ENCODE assay signal across 12 cellular contexts in genomic region chr9:121599872-121600585, GRCh38. TPM values are rescaled to one million over a fixed set of nuclear protein-coding genes. Genes with fewer than 3 reads are reported as not detected.
DNase-seq lines count a peak whose midpoint lies in the region; ATAC-seq, FAIRE-seq and TF ChIP-seq lines count a peak whose summit lies in the region.
"Had no signal": no experiment of that assay in that cellular context is flagged by ENCODE, and none has a peak within 500 bp of the region (broad histone marks: within the 10 kb centered on the region; RNA-seq: fewer than 3 reads in every experiment).

No MANE protein-coding gene starts in this region.

- peaks cover 25 to 70% (median 55%) of the 10 kb centered on the region in 4 donors for H3K4me1 ChIP-seq in stomach

- no peak for FAIRE-seq in GM12892 (lab: Jason Lieb, UNC)
- FAIRE-seq: endometrium, GM12878 had no signal

- H3K4me3 ChIP-seq in brain microvascular endothelial cell (ENCODE audit: low read depth, low read length) (peak overlapping the region; percentile 26), stomach (peak overlapping the region; percentile 59 to 73 (median 70))
- H3K4me3 ChIP-seq: GM12878 had no signal

- peaks cover 15% of the 10 kb centered on the region for H3K27me3 ChIP-seq in brain microvascular endothelial cell (replicated peaks)
- peaks cover 0 to 25% (median 7%) of the 10 kb centered on the region in 3 donors for H3K27me3 ChIP-seq in stomach

- ATAC-seq in left colon (peak; percentile 15), GM18505 (IDR thresholded peaks at IDR 0.05; ENCODE audit: unreplicated experiment) (no peak)
- ATAC-seq: GM12878 had no signal

- in situ Hi-C loops in brain microvascular endothelial cell (cut with HindIII; ENCODE audit: low pct_ligation_motif_present, low sequenced_read_pairs) = no loop called here

- POLR2A ChIA-PET in HEK293T (lab: Yijun Ruan, JAX) = interaction anchor here (1.3 kb wide), 1 partner anchor 10 kb away, joined by 4 read pairs; no protein-coding TSS in a partner anchor

- TF ChIP-seq POLR2A in stomach (IDR thresholded peaks at IDR 0.05) (no peak), GM18505 (IDR thresholded peaks at IDR 0.05; ENCODE audit: borderline replicate concordance, extremely low read depth, insufficient read depth, insufficient read length) (no peak), GM12892 (IDR thresholded peaks at IDR 0.05; ENCODE audit: low read depth, low read length) (no peak)

- CTCF ChIA-PET in HEK293T (lab: Yijun Ruan, JAX) = interaction anchor here (0.9 kb wide), 1 partner anchor 21 kb away, joined by 3 read pairs; no protein-coding TSS in a partner anchor

- 3 to 10% (median 7%) methylated on average over 22 to 25 of the region's 25 CpGs for WGBS in stomach, 5 donors

- intact Hi-C loops in left colon (cut with DNase I, micrococcal nuclease) (no loop called here), stomach (cut with DNase I; ENCODE audit: low total_unique reads) (no loop called here)

- no peaks in the 10 kb centered on the region for H3K9me3 ChIP-seq in stomach

- H3K27ac ChIP-seq in brain microvascular endothelial cell = no peak overlapping the region
- H3K27ac ChIP-seq in stomach = peak overlapping the region; percentile 89 to 98 (median 92)

- no peak for TF ChIP-seq CTCF in brain microvascular endothelial cell (IDR thresholded peaks at IDR 0.05; ENCODE audit: low read depth, low read length, missing control alignments)
- TF ChIP-seq CTCF in stomach (IDR thresholded peaks at IDR 0.05) = no peak

- no peak for TF ChIP-seq EP300 in stomach (IDR thresholded peaks at IDR 0.05)

- H3K36me3 ChIP-seq in brain microvascular endothelial cell (replicated peaks) = no peaks in the 10 kb centered on the region
- H3K36me3 ChIP-seq in stomach = no peaks in the 10 kb centered on the region

- peak; percentile 35 for DNase-seq in HEK293T (ENCODE audit: extremely low spot score)
- no peak for DNase-seq in brain microvascular endothelial cell
- peak in 1 of 2 donors; percentile 17 for DNase-seq in left colon
- no peak for DNase-seq in stomach
- no peak for DNase-seq in activated T-cell treated with anti-CD3 and anti-CD28 coated beads, Interleukin-2, amount 50 U/mL, for 48 hours
- no peak for DNase-seq in NCI-H1694 treated with DMSO at 0.1 percent for 48 hours (lab: John Stamatoyannopoulos, UW)
- DNase-seq in GM12892 (ENCODE audit: insufficient read length) = no peak
- DNase-seq: NCI-H2227 treated with DMSO at 0.1 percent for 48 hours; stimulated activated CD4-positive, alpha-beta T cell treated with anti-CD3 and anti-CD28 coated beads, Interleukin-4, amount 100 ng/mL, for 1 hour had no signal

TF ChIP-seq in HEK293T, 16 proteins besides CTCF, POLR2A, EP300 and RAD21:
- TF ChIP-seq ZNF384 (IDR thresholded peaks at IDR 0.05) (no peak), L3MBTL2 (conservative IDR thresholded peaks at IDR 0.05) (no peak), ELF4 (IDR thresholded peaks at IDR 0.05) (no peak), TARDBP (IDR thresholded peaks at IDR 0.05) (no peak), FOXA1 (IDR thresholded peaks at IDR 0.05) (no peak), CTBP1 (IDR thresholded peaks at IDR 0.05; ENCODE audit: borderline replicate concordance) (no peak), SP1 (IDR thresholded peaks at IDR 0.05) (no peak), HDGF (IDR thresholded peaks at IDR 0.05; ENCODE audit: borderline replicate concordance) (no peak), FOXM1 (IDR thresholded peaks at IDR 0.05; ENCODE audit: borderline replicate concordance) (no peak), BHLHE40 (IDR thresholded peaks at IDR 0.05; ENCODE audit: borderline replicate concordance) (no peak), ARNT (IDR thresholded peaks at IDR 0.05) (no peak)
TF ChIP-seq in HEK293T: peak in this region for 0.

RNA-seq across cellular contexts. Expression of gene DAB2IP, which starts 51.4 kb away (rescaled TPM):
- total RNA-seq in left colon (100 to 1,000 TPM; 127 to 128 TPM), stomach (100 to 1,000 TPM in 1 of 5 donors, 10 to 100 TPM in 4; 32.1 to 303 (median 63.6) TPM)
- polyA plus RNA-seq in stomach = 10 to 100 TPM; 17.5 to 27.6 (median 25.5) TPM
- 0.13 TPM for polyA plus RNA-seq in GM12892 (2012; ENCODE audit: missing spikeins)
